27 cellular contexts compared by ENCODE assay signal in the genomic region with DNA sequence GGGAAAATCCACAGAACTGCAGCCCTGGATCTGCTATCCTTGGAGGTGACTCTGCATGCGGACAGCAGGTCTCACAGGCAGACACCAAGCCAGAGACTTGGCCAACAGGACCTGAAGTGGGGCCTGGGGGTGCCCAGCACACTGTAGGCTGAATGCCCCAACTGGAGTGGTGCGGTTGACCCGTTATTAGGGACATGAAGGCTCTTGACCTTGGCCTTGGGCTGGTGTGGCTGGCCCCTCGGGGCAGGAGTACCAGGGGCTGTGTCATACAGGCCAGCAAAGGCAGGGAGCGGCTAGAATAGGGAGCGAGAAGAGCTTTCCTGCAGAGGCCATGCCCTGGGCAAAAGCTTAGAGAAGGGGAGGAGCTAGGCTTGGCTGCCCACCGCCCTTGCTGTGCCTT.
"Had no signal": no experiment of that assay in that cellular context is flagged by ENCODE, and none has a peak within 500 bp of the region (broad histone marks: within the 10 kb centered on the region; RNA-seq: fewer than 3 reads in every experiment).

No MANE protein-coding gene starts in this region.

- DNase-seq: activated CD4-positive, alpha-beta T cell treated with anti-CD3 and anti-CD28 coated beads for 36 hours; activated CD4-positive, CD25-positive, alpha-beta regulatory T cell; activated CD8-positive, alpha-beta T cell treated with anti-CD3 and anti-CD28 coated beads for 36 hours; activated gamma-delta T cell; activated naive CD4-positive, alpha-beta T cell treated with anti-CD3 and anti-CD28 coated beads for 36 hours; activated T-cell treated with anti-CD3 and anti-CD28 coated beads for 4 hours; activated T-cell treated with anti-CD3 and anti-CD28 coated beads, Interleukin-2, amount 50 U/mL, for 48 hours; amygdala; KG1; NCI-H1048; NCI-H146; NCI-H187 treated with DMSO at 0.1 percent for 48 hours; NCI-H2081 treated with DMSO at 0.1 percent for 48 hours; NCI-H2171; NCI-H226; NCI-H510A; NCI-H526 treated with DMSO at 0.1 percent for 48 hours; NCI-H82; RPMI8226; SK-N-SH; T-helper 1 cell had no signal

- H3K4me3 Mint-ChIP-seq: activated CD4-positive, alpha-beta T cell treated with anti-CD3 and anti-CD28 coated beads for 36 hours; activated CD8-positive, alpha-beta T cell treated with anti-CD3 and anti-CD28 coated beads for 36 hours; activated naive CD4-positive, alpha-beta T cell treated with anti-CD3 and anti-CD28 coated beads for 36 hours; activated naive CD8-positive, alpha-beta T cell; activated T-helper 17 cell treated with anti-CD3 and anti-CD28 coated beads, Interleukin-2, amount 50 U/mL, for 72 hours; brain had no signal

- H3K27ac ChIP-seq: VCaP had no signal

- H3K9me2 ChIP-seq: SK-N-SH had no signal

- H3K4me2 ChIP-seq: SK-N-SH had no signal

- H3K4me1 Mint-ChIP-seq: activated T-helper 17 cell treated with anti-CD3 and anti-CD28 coated beads, Interleukin-2, amount 50 U/mL, for 72 hours; brain had no signal

- H3K9me3 Mint-ChIP-seq: activated T-helper 17 cell treated with anti-CD3 and anti-CD28 coated beads, Interleukin-2, amount 50 U/mL, for 72 hours had no signal

- H3K9me3 ChIP-seq: SK-N-SH had no signal

- H3K27ac Mint-ChIP-seq: activated CD4-positive, alpha-beta T cell treated with anti-CD3 and anti-CD28 coated beads for 36 hours; activated CD8-positive, alpha-beta T cell treated with anti-CD3 and anti-CD28 coated beads for 36 hours; activated naive CD4-positive, alpha-beta T cell treated with anti-CD3 and anti-CD28 coated beads for 36 hours; activated naive CD8-positive, alpha-beta T cell; activated T-helper 17 cell treated with anti-CD3 and anti-CD28 coated beads, Interleukin-2, amount 50 U/mL, for 72 hours; brain had no signal

- ATAC-seq: activated CD4-positive, alpha-beta T cell treated with anti-CD3 and anti-CD28 coated beads for 36 hours; activated CD8-positive, alpha-beta T cell treated with anti-CD3 and anti-CD28 coated beads for 36 hours; activated T-helper 17 cell treated with anti-CD3 and anti-CD28 coated beads, Interleukin-2, amount 50 U/mL, for 72 hours; Panc1; Right ventricle myocardium inferior had no signal

- H3K36me3 Mint-ChIP-seq: brain had no signal

- H3K9ac ChIP-seq: SK-N-SH had no signal
